Comparison of ENCODE assay signal across 8 cellular contexts in genomic region chr11:27700351-27701261, GRCh38. TPM values are rescaled to one million over a fixed set of nuclear protein-coding genes. Genes with fewer than 3 reads are reported as not detected.
DNase-seq lines count a peak whose midpoint lies in the region; ATAC-seq and TF ChIP-seq lines count a peak whose summit lies in the region.

BDNF (minus strand) TSS chr11:27700455; CDS start chr11:27658564, 41,891 bp downstream.

- peak within 1 kb of the TSS; percentile 52 to 82 (median 61) for H3K4me3 ChIP-seq in breast epithelium
- peak within 1 kb of the TSS; percentile 48 to 68 (median 60) for H3K4me3 ChIP-seq in stomach

- 0 to 1% (median 1%) methylated on average over 14 to 89 of the region's 91 CpGs for WGBS in stomach, 5 donors

- H3K27ac ChIP-seq in breast epithelium = no peak within 1 kb of the TSS
- no peak within 1 kb of the TSS for H3K27ac ChIP-seq in stomach

- H3K9me3 ChIP-seq in breast epithelium (no peaks in the 10 kb centered on the region), stomach (no peaks in the 10 kb centered on the region)

- TF ChIP-seq CTCF in breast epithelium (IDR thresholded peaks at IDR 0.05) (no peak), stomach (IDR thresholded peaks at IDR 0.05) (no peak)

- intact Hi-C loops in breast epithelium (cut with DNase I; ENCODE audit: low total_unique reads) (loop anchor here (2.0 kb wide), 1 partner anchor 72 kb away; no protein-coding TSS in a partner anchor), stomach (cut with DNase I; ENCODE audit: low total_unique reads) (no loop called here)

- peaks cover 3 to 14% of the 10 kb centered on the region in 2 donors for H3K4me1 ChIP-seq in breast epithelium
- peaks cover 21 to 36% (median 34%) of the 10 kb centered on the region in 4 donors for H3K4me1 ChIP-seq in stomach

- no peaks in the 10 kb centered on the region for H3K36me3 ChIP-seq in breast epithelium
- no peaks in the 10 kb centered on the region for H3K36me3 ChIP-seq in stomach

- peak; percentile 78 for DNase-seq in AG08395 (ENCODE audit: low spot score)
- peak; percentile 43 to 51 for DNase-seq in NCI-H1930 (lab: John Stamatoyannopoulos, UW)
- DNase-seq in breast epithelium (ENCODE audit: low spot score in 2 of 2) = no peak
- peak; percentile 59 for DNase-seq in kidney glomerular epithelial cell (lab: John Stamatoyannopoulos, UW)
- no peak for DNase-seq in stomach
- DNase-seq in hippocampal formation (lab: John Stamatoyannopoulos, UW) = no peak

- TF ChIP-seq POLR2A in breast epithelium (IDR thresholded peaks at IDR 0.05) (no peak), stomach (IDR thresholded peaks at IDR 0.05) (no peak)

- H3K27me3 ChIP-seq in breast epithelium = peaks cover 0 to 12% of the 10 kb centered on the region in 2 donors
- H3K27me3 ChIP-seq in stomach = peaks cover 0 to 84% (median 41%) of the 10 kb centered on the region in 3 donors

- ATAC-seq in GM18867 (IDR thresholded peaks at IDR 0.05; ENCODE audit: unreplicated experiment) = peak; percentile 36
- ATAC-seq in HG03196 (IDR thresholded peaks at IDR 0.05; ENCODE audit: unreplicated experiment) = no peak

- no peak for TF ChIP-seq EP300 in stomach (IDR thresholded peaks at IDR 0.05)

RNA-seq across cellular contexts. Expression of gene BDNF, which starts in this region (rescaled TPM):
- total RNA-seq in breast epithelium (under 1 TPM in 2 of 3 donors, not detected in 1; 0.44 to 0.66 TPM), stomach (1 to 10 TPM in 2 of 5 donors, under 1 TPM in 2, not detected in 1; under 0.01 to 1.7 (median 0.72) TPM)
- polyA plus RNA-seq in stomach = under 1 TPM; 0.33 to 0.92 (median 0.81) TPM

Comparison
In these comparisons a context has a peak if more than half of its experiments do, and no peak if none do; other contexts are left out.
1. DNase-seq: peak in AG08395 (single experiment), NCI-H1930 (2 of 2) and kidney glomerular epithelial cell (single experiment); none in breast epithelium (0 of 2), stomach (single experiment) and hippocampal formation (0 of 2).